Comparison of ENCODE assay signal across 1 cellular context in genomic region chr6:13873288-13874190, GRCh38.
A peak's percentile ranks its signal among the peaks of the same experiment; 100 is the strongest.
TF ChIP-seq lines count a peak whose summit lies in the region.

No MANE protein-coding gene starts in this region.

TF ChIP-seq in HepG2, 621 proteins besides CTCF, POLR2A, EP300 and RAD21 (continued from another document and continues in another):
- TF ChIP-seq ZNF44 (CRISPR knock-in tag; IDR thresholded peaks at IDR 0.05) (no peak), ZNF7 (CRISPR knock-in tag; IDR thresholded peaks at IDR 0.05) (peak; percentile 33; the same call in 1 of the 2 replicates), SAFB2 (CRISPR knock-in tag; IDR thresholded peaks at IDR 0.05; ENCODE audit: borderline replicate concordance, low read depth) (no peak; the same call in 1 of the 2 replicates), MAFF (IDR thresholded peaks at IDR 0.05; ENCODE audit: low read depth, low read length) (no peak), ZNF383 (CRISPR knock-in tag; IDR thresholded peaks at IDR 0.05; ENCODE audit: borderline replicate concordance) (no peak), ZNF776 (CRISPR knock-in tag; IDR thresholded peaks at IDR 0.05) (peak; percentile 96; the same call in 1 of the 2 replicates), ZNF839 (CRISPR knock-in tag; IDR thresholded peaks at IDR 0.05; ENCODE audit: borderline replicate concordance) (0 out of 2 replicates have a peak, but pooled peaks have one; percentile 70), ZNF672 (CRISPR knock-in tag; IDR thresholded peaks at IDR 0.05) (peak; percentile 91; the same call in 1 of the 2 replicates), ZFP90 (CRISPR knock-in tag; IDR thresholded peaks at IDR 0.05; ENCODE audit: borderline replicate concordance) (peak; percentile 73; the same call in 1 of the 2 replicates), ZNF557 (CRISPR knock-in tag; IDR thresholded peaks at IDR 0.05) (peak; percentile 94), TARDBP (CRISPR knock-in tag; IDR thresholded peaks at IDR 0.05) (peak; percentile 88), ZNF570 (CRISPR knock-in tag; IDR thresholded peaks at IDR 0.05; ENCODE audit: borderline replicate concordance) (no peak; the same call in 1 of the 2 replicates), ZNF205 (CRISPR knock-in tag; IDR thresholded peaks at IDR 0.05) (peak; percentile 69; the same call in 1 of the 2 replicates), NFAT5 (CRISPR knock-in tag; IDR thresholded peaks at IDR 0.05) (peak; percentile 97), ZNF615 (CRISPR knock-in tag; IDR thresholded peaks at IDR 0.05; ENCODE audit: borderline replicate concordance) (peak; percentile 93), FOSL1 (CRISPR knock-in tag; IDR thresholded peaks at IDR 0.05; ENCODE audit: borderline replicate concordance) (0 out of 2 replicates have a peak, but pooled peaks have one; percentile 33), XBP1 (CRISPR knock-in tag; IDR thresholded peaks at IDR 0.05) (peak; percentile 90), KDM5A (IDR thresholded peaks at IDR 0.05; ENCODE audit: borderline replicate concordance, low read length) (no peak), ZNF207 (IDR thresholded peaks at IDR 0.05; ENCODE audit: borderline replicate concordance) (no peak), RARA (CRISPR knock-in tag; IDR thresholded peaks at IDR 0.05) (peak; percentile 68), MEIS2 (CRISPR knock-in tag; IDR thresholded peaks at IDR 0.05) (peak; percentile 85; the same call in 1 of the 2 replicates), ZNF20 (CRISPR knock-in tag; IDR thresholded peaks at IDR 0.05) (no peak), REL (CRISPR knock-in tag; conservative IDR thresholded peaks at IDR 0.05) (peak; percentile 95), SRY (CRISPR knock-in tag; IDR thresholded peaks at IDR 0.05) (peak; percentile 85; the same call in 1 of the 2 replicates), ZNF83 (CRISPR knock-in tag; IDR thresholded peaks at IDR 0.05; ENCODE audit: borderline replicate concordance) (peak; percentile 90), ZNF569 (CRISPR knock-in tag; IDR thresholded peaks at IDR 0.05; ENCODE audit: borderline replicate concordance) (0 out of 2 replicates have a peak, but pooled peaks have one; percentile 41), CREM (IDR thresholded peaks at IDR 0.05) (no peak), CREM (CRISPR knock-in tag; IDR thresholded peaks at IDR 0.05) (0 out of 2 replicates have a peak, but pooled peaks have one; percentile 28), ZNF841 (CRISPR knock-in tag; IDR thresholded peaks at IDR 0.05; ENCODE audit: borderline replicate concordance) (0 out of 2 replicates have a peak, but pooled peaks have one; percentile 80), CCDC6 (CRISPR knock-in tag; IDR thresholded peaks at IDR 0.05) (peak; percentile 97), CENPT (CRISPR knock-in tag; IDR thresholded peaks at IDR 0.05; ENCODE audit: low read depth) (peak; percentile 94; the same call in 1 of the 2 replicates), KLF12 (CRISPR knock-in tag; IDR thresholded peaks at IDR 0.05; ENCODE audit: borderline replicate concordance) (no peak; the same call in 1 of the 2 replicates), HNRNPUL1 (IDR thresholded peaks at IDR 0.05; ENCODE audit: low read depth, low read length) (no peak), JUNB (CRISPR knock-in tag; IDR thresholded peaks at IDR 0.05; ENCODE audit: borderline replicate concordance) (peak; percentile 40; the same call in 1 of the 2 replicates), SP5 (CRISPR knock-in tag; IDR thresholded peaks at IDR 0.05; ENCODE audit: borderline replicate concordance, low read depth) (0 out of 2 replicates have a peak, but pooled peaks have one; percentile 39), ZNF503 (CRISPR knock-in tag; IDR thresholded peaks at IDR 0.05) (no peak), HMGXB3 (CRISPR knock-in tag; IDR thresholded peaks at IDR 0.05; ENCODE audit: borderline replicate concordance) (peak; percentile 82; the same call in 1 of the 2 replicates), SP1 (IDR thresholded peaks at IDR 0.05) (no peak), SP1 (CRISPR knock-in tag; IDR thresholded peaks at IDR 0.05) (peak; percentile 69), TRIM24 (CRISPR knock-in tag; IDR thresholded peaks at IDR 0.05) (peak; percentile 76; the same call in 1 of the 2 replicates), ISX (CRISPR knock-in tag; conservative IDR thresholded peaks at IDR 0.05) (peak; percentile 90; the same call in 1 of the 2 replicates)
- TF ChIP-seq, protein P1, sequence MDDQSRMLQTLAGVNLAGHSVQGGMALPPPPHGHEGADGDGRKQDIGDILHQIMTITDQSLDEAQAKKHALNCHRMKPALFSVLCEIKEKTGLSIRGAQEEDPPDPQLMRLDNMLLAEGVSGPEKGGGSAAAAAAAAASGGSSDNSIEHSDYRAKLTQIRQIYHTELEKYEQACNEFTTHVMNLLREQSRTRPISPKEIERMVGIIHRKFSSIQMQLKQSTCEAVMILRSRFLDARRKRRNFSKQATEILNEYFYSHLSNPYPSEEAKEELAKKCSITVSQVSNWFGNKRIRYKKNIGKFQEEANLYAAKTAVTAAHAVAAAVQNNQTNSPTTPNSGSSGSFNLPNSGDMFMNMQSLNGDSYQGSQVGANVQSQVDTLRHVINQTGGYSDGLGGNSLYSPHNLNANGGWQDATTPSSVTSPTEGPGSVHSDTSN (CRISPR knock-in tag; IDR thresholded peaks at IDR 0.05; ENCODE audit: borderline replicate concordance) = no peak
- TF ChIP-seq, protein P2, sequence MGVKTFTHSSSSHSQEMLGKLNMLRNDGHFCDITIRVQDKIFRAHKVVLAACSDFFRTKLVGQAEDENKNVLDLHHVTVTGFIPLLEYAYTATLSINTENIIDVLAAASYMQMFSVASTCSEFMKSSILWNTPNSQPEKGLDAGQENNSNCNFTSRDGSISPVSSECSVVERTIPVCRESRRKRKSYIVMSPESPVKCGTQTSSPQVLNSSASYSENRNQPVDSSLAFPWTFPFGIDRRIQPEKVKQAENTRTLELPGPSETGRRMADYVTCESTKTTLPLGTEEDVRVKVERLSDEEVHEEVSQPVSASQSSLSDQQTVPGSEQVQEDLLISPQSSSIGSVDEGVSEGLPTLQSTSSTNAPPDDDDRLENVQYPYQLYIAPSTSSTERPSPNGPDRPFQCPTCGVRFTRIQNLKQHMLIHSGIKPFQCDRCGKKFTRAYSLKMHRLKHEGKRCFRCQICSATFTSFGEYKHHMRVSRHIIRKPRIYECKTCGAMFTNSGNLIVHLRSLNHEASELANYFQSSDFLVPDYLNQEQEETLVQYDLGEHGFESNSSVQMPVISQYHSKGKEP (CRISPR knock-in tag; IDR thresholded peaks at IDR 0.05) = peak; percentile 94
- TF ChIP-seq, protein P3, sequence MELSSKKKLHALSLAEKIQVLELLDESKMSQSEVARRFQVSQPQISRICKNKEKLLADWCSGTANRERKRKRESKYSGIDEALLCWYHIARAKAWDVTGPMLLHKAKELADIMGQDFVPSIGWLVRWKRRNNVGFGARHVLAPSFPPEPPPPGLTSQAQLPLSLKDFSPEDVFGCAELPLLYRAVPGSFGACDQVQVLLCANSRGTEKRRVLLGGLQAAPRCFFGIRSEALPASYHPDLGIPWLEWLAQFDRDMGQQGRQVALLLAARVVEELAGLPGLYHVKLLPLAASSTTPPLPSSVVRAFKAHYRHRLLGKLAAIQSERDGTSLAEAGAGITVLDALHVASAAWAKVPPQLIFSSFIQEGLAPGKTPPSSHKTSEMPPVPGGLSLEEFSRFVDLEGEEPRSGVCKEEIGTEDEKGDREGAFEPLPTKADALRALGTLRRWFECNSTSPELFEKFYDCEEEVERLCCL (CRISPR knock-in tag; IDR thresholded peaks at IDR 0.05; ENCODE audit: borderline replicate concordance) = peak; percentile 69; the same call in 1 of the 2 replicates
